1 cellular context compared by ENCODE assay signal in the genomic region with DNA sequence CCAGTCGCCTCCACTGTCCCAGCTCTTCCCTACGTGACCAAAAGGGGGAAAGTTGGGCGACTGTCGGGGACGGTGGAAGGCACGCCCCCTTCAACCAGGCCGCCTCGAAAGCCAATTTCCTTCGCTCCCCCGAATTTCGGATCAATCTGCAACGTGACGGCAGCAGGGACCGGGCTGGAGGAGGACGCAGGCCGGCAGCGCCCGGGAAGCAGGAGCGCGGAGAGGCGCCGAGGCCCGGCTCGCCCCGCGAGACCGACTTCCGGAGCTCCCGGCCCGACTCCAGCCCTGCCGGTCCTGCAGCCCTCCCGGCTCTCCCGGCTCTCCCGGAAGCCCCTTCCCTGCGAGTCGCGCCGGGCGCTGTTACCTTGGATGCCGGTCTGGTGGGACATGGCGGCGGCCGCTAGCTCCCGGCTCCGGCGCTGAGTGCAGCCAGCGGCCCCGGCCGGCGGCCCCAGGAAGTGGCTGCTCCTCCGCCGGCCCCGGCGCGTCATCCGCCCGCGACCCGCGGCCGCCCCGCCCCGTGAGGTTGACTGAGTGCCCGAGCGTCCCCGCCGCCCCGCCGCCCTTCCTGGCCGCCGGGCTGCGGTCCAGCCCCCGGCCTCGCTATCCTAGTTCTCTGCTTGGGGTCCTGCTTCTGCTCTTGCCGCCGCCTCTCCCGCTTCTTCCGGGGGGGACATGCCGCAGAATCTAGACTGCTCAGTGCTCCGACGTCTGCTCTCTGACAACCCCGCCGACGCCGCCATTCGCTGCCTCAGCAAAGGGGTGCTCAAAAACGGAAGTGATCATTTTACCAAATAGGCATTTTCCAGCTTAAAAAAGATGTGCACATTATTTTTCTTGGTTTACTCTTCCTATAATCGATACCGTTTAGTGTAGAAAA.
A peak's percentile ranks its signal among the peaks of the same experiment; 100 is the strongest.
TF ChIP-seq lines count a peak whose summit lies in the region.

A gene (minus strand): TSS at position 461 of the 880 bp plus-strand sequence. CDS start 72 bp downstream, at position 389.

TF ChIP-seq in HEK293, 187 proteins besides CTCF, POLR2A, EP300 and RAD21 (continued from another document and continues in another):
- TF ChIP-seq, protein P1, sequence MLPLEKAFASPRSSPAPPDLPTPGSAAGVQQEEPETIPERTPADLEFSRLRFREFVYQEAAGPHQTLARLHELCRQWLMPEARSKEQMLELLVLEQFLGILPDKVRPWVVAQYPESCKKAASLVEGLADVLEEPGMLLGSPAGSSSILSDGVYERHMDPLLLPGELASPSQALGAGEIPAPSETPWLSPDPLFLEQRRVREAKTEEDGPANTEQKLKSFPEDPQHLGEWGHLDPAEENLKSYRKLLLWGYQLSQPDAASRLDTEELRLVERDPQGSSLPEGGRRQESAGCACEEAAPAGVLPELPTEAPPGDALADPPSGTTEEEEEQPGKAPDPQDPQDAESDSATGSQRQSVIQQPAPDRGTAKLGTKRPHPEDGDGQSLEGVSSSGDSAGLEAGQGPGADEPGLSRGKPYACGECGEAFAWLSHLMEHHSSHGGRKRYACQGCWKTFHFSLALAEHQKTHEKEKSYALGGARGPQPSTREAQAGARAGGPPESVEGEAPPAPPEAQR (tag by site-specific recombination; IDR thresholded peaks at IDR 0.05): no peak
- TF ChIP-seq ZIC2 (tag by site-specific recombination; IDR thresholded peaks at IDR 0.05) (no peak), ZNF366 (tag by site-specific recombination; conservative IDR thresholded peaks at IDR 0.05) (0 out of 2 replicates have a peak, but pooled peaks have one; percentile 25), ZNF529 (tag by site-specific recombination; IDR thresholded peaks at IDR 0.05; ENCODE audit: insufficient replicate concordance) (no peak), GFI1B (tag by site-specific recombination; IDR thresholded peaks at IDR 0.05) (no peak; the same call in 1 of the 2 replicates), ZNF311 (tag by site-specific recombination; IDR thresholded peaks at IDR 0.05; ENCODE audit: borderline replicate concordance) (no peak), OVOL3 (tag by site-specific recombination; IDR thresholded peaks at IDR 0.05) (no peak), ZNF843 (tag by site-specific recombination; IDR thresholded peaks at IDR 0.05) (no peak), ZNF341 (tag by site-specific recombination; IDR thresholded peaks at IDR 0.05; ENCODE audit: low read depth) (peak; percentile 91), HOXC10 (CRISPR knock-in tag; IDR thresholded peaks at IDR 0.05) (no peak), ZNF2 (tag by site-specific recombination; IDR thresholded peaks at IDR 0.05) (0 out of 2 replicates have a peak, but pooled peaks have one; percentile 15), ZNF670 (tag by site-specific recombination; IDR thresholded peaks at IDR 0.05; ENCODE audit: low read depth) (no peak), ZNF155 (tag by site-specific recombination; IDR thresholded peaks at IDR 0.05) (no peak), ZNF223 (tag by site-specific recombination; IDR thresholded peaks at IDR 0.05) (no peak), ZBTB48 (tag by site-specific recombination; IDR thresholded peaks at IDR 0.05) (0 out of 2 replicates have a peak, but pooled peaks have one; percentile 19), ZNF239 (tag by site-specific recombination; IDR thresholded peaks at IDR 0.05) (no peak), KLF7 (tag by site-specific recombination; IDR thresholded peaks at IDR 0.05; ENCODE audit: borderline replicate concordance) (0 out of 2 replicates have a peak, but pooled peaks have one; percentile 47), RBAK (tag by site-specific recombination; IDR thresholded peaks at IDR 0.05) (no peak), IKZF3 (tag by site-specific recombination; IDR thresholded peaks at IDR 0.05) (peak; percentile 74; the same call in 1 of the 2 replicates), ZNF132 (tag by site-specific recombination; IDR thresholded peaks at IDR 0.05; ENCODE audit: borderline replicate concordance) (no peak), ZNF24 (tag by site-specific recombination; IDR thresholded peaks at IDR 0.05) (no peak), ZNF791 (tag by site-specific recombination; IDR thresholded peaks at IDR 0.05) (no peak), ZNF785 (tag by site-specific recombination; IDR thresholded peaks at IDR 0.05) (no peak), ZNF138 (tag by site-specific recombination; IDR thresholded peaks at IDR 0.05; ENCODE audit: borderline replicate concordance) (no peak), ZNF600 (tag by site-specific recombination; IDR thresholded peaks at IDR 0.05) (peak; percentile 67; the same call in 1 of the 2 replicates), SCRT1 (tag by site-specific recombination; IDR thresholded peaks at IDR 0.05; ENCODE audit: borderline replicate concordance) (no peak), ZNF16 (tag by site-specific recombination; IDR thresholded peaks at IDR 0.05; ENCODE audit: low read depth) (peak; percentile 17; the same call in 1 of the 2 replicates), MYNN (tag by site-specific recombination; IDR thresholded peaks at IDR 0.05; ENCODE audit: borderline replicate concordance) (no peak), ZBTB7A (tag by site-specific recombination; IDR thresholded peaks at IDR 0.05; ENCODE audit: low read depth) (0 out of 2 replicates have a peak, but pooled peaks have one; percentile 19), ZNF394 (tag by site-specific recombination; IDR thresholded peaks at IDR 0.05; ENCODE audit: borderline replicate concordance) (no peak; the same call in 1 of the 2 replicates), ZNF433 (tag by site-specific recombination; IDR thresholded peaks at IDR 0.05; ENCODE audit: low read depth) (no peak), ZNF266 (tag by site-specific recombination; IDR thresholded peaks at IDR 0.05; ENCODE audit: low read depth) (no peak), ZNF792 (tag by site-specific recombination; IDR thresholded peaks at IDR 0.05) (no peak), TCF7L2 (IDR thresholded peaks at IDR 0.05; ENCODE audit: borderline replicate concordance, low read depth, low read length) (no peak), WT1 (tag by site-specific recombination; IDR thresholded peaks at IDR 0.05) (no peak), ZNF391 (tag by site-specific recombination; IDR thresholded peaks at IDR 0.05; ENCODE audit: borderline replicate concordance, low read depth) (no peak), SETDB1 (IDR thresholded peaks at IDR 0.05; ENCODE audit: insufficient read length, low read length) (no peak), PRDM1 (tag by site-specific recombination; IDR thresholded peaks at IDR 0.05) (0 out of 2 replicates have a peak, but pooled peaks have one; percentile 56), ZNF658 (tag by site-specific recombination; IDR thresholded peaks at IDR 0.05) (no peak), ZNF768 (tag by site-specific recombination; IDR thresholded peaks at IDR 0.05) (no peak), SP2 (tag by site-specific recombination; IDR thresholded peaks at IDR 0.05) (peak; percentile 44; the same call in 1 of the 2 replicates), ZNF776 (tag by site-specific recombination; IDR thresholded peaks at IDR 0.05; ENCODE audit: borderline replicate concordance) (no peak), GLI2 (tag by site-specific recombination; IDR thresholded peaks at IDR 0.05; ENCODE audit: borderline replicate concordance, low read depth) (no peak), REPIN1 (tag by site-specific recombination; IDR thresholded peaks at IDR 0.05; ENCODE audit: low read depth) (no peak), ZNF626 (tag by site-specific recombination; IDR thresholded peaks at IDR 0.05) (no peak)
- TF ChIP-seq, protein P2, sequence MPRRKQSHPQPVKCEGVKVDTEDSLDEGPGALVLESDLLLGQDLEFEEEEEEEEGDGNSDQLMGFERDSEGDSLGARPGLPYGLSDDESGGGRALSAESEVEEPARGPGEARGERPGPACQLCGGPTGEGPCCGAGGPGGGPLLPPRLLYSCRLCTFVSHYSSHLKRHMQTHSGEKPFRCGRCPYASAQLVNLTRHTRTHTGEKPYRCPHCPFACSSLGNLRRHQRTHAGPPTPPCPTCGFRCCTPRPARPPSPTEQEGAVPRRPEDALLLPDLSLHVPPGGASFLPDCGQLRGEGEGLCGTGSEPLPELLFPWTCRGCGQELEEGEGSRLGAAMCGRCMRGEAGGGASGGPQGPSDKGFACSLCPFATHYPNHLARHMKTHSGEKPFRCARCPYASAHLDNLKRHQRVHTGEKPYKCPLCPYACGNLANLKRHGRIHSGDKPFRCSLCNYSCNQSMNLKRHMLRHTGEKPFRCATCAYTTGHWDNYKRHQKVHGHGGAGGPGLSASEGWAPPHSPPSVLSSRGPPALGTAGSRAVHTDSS (tag by site-specific recombination; IDR thresholded peaks at IDR 0.05): no peak
- TF ChIP-seq, protein P3, sequence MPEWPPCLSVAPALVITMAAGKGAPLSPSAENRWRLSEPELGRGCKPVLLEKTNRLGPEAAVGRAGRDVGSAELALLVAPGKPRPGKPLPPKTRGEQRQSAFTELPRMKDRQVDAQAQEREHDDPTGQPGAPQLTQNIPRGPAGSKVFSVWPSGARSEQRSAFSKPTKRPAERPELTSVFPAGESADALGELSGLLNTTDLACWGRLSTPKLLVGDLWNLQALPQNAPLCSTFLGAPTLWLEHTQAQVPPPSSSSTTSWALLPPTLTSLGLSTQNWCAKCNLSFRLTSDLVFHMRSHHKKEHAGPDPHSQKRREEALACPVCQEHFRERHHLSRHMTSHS (tag by site-specific recombination; IDR thresholded peaks at IDR 0.05): no peak
- TF ChIP-seq, protein P4, sequence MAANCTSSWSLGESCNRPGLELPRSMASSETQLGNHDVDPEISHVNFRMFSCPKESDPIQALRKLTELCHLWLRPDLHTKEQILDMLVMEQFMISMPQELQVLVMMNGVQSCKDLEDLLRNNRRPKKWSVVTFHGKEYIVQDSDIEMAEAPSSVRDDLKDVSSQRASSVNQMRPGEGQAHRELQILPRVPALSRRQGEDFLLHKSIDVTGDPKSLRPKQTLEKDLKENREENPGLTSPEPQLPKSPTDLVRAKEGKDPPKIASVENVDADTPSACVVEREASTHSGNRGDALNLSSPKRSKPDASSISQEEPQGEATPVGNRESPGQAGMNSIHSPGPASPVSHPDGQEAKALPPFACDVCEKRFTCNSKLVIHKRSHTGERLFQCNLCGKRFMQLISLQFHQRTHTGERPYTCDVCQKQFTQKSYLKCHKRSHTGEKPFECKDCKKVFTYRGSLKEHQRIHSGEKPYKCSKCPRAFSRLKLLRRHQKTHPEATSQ (tag by site-specific recombination; IDR thresholded peaks at IDR 0.05): no peak; the same call in 1 of the 2 replicates
- TF ChIP-seq, protein P5, sequence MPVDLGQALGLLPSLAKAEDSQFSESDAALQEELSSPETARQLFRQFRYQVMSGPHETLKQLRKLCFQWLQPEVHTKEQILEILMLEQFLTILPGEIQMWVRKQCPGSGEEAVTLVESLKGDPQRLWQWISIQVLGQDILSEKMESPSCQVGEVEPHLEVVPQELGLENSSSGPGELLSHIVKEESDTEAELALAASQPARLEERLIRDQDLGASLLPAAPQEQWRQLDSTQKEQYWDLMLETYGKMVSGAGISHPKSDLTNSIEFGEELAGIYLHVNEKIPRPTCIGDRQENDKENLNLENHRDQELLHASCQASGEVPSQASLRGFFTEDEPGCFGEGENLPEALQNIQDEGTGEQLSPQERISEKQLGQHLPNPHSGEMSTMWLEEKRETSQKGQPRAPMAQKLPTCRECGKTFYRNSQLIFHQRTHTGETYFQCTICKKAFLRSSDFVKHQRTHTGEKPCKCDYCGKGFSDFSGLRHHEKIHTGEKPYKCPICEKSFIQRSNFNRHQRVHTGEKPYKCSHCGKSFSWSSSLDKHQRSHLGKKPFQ (tag by site-specific recombination; IDR thresholded peaks at IDR 0.05): no peak
- TF ChIP-seq, protein P6, sequence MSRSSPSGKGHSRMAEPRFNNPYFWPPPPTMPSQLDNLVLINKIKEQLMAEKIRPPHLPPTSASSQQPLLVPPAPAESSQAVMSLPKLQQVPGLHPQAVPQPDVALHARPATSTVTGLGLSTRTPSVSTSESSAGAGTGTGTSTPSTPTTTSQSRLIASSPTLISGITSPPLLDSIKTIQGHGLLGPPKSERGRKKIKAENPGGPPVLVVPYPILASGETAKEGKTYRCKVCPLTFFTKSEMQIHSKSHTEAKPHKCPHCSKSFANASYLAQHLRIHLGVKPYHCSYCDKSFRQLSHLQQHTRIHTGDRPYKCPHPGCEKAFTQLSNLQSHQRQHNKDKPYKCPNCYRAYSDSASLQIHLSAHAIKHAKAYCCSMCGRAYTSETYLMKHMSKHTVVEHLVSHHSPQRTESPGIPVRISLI (tag by site-specific recombination; IDR thresholded peaks at IDR 0.05): no peak
- TF ChIP-seq, protein P7, sequence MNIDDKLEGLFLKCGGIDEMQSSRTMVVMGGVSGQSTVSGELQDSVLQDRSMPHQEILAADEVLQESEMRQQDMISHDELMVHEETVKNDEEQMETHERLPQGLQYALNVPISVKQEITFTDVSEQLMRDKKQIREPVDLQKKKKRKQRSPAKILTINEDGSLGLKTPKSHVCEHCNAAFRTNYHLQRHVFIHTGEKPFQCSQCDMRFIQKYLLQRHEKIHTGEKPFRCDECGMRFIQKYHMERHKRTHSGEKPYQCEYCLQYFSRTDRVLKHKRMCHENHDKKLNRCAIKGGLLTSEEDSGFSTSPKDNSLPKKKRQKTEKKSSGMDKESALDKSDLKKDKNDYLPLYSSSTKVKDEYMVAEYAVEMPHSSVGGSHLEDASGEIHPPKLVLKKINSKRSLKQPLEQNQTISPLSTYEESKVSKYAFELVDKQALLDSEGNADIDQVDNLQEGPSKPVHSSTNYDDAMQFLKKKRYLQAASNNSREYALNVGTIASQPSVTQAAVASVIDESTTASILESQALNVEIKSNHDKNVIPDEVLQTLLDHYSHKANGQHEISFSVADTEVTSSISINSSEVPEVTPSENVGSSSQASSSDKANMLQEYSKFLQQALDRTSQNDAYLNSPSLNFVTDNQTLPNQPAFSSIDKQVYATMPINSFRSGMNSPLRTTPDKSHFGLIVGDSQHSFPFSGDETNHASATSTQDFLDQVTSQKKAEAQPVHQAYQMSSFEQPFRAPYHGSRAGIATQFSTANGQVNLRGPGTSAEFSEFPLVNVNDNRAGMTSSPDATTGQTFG (tag by site-specific recombination; IDR thresholded peaks at IDR 0.05; ENCODE audit: borderline replicate concordance): no peak
- TF ChIP-seq, protein P8, sequence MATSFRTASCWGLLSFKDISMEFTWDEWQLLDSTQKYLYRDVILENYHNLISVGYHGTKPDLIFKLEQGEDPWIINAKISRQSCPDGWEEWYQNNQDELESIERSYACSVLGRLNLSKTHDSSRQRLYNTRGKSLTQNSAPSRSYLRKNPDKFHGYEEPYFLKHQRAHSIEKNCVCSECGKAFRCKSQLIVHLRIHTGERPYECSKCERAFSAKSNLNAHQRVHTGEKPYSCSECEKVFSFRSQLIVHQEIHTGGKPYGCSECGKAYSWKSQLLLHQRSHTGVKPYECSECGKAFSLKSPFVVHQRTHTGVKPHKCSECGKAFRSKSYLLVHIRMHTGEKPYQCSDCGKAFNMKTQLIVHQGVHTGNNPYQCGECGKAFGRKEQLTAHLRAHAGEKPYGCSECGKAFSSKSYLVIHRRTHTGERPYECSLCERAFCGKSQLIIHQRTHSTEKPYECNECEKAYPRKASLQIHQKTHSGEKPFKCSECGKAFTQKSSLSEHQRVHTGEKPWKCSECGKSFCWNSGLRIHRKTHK (tag by site-specific recombination; IDR thresholded peaks at IDR 0.05): no peak
- TF ChIP-seq, protein P9, sequence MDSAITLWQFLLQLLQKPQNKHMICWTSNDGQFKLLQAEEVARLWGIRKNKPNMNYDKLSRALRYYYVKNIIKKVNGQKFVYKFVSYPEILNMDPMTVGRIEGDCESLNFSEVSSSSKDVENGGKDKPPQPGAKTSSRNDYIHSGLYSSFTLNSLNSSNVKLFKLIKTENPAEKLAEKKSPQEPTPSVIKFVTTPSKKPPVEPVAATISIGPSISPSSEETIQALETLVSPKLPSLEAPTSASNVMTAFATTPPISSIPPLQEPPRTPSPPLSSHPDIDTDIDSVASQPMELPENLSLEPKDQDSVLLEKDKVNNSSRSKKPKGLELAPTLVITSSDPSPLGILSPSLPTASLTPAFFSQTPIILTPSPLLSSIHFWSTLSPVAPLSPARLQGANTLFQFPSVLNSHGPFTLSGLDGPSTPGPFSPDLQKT (IDR thresholded peaks at IDR 0.05; ENCODE audit: borderline replicate concordance, low read depth, low read length): no peak; the same call in 1 of the 2 replicates
